29 cellular contexts compared by ENCODE assay signal in the genomic region with DNA sequence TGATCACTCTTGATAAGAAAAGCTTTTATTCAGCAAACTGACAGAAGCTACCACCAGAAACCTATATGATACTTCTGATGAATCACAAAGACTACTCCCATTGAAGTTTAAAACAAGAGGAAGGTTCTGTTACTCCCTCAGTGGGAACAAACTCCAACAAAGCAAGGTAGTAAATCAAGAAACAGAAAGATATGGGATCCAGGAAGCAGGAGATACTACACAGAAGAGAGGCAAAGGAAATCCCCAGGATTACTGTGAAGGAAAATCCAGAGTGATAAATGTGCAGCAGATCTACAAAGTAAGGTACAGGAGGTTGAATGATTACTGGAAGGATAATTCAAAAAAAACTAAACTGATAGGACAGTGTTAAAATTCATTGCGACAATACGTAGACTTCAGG.
"Had no signal": no experiment of that assay in that cellular context is flagged by ENCODE, and none has a peak within 500 bp of the region (broad histone marks: within the 10 kb centered on the region; RNA-seq: fewer than 3 reads in every experiment).

No MANE protein-coding gene starts in this region.

- DNase-seq: heart right ventricle; hypothalamus; immature natural killer cell; islet precursor cell; left cardiac atrium; left lung; lower lobe of right lung; mammary epithelial cell; mesenchymal stem cell; naive thymus-derived CD4-positive, alpha-beta T cell; ovary; posterior cingulate gyrus; retina; right cardiac atrium; stimulated activated CD4-positive, alpha-beta T cell treated with anti-CD3 and anti-CD28 coated beads, Interleukin-12 subunit alpha, Interleukin-12 subunit beta, amount 100 ng/mL, for 4 hours; stimulated activated CD4-positive, alpha-beta T cell treated with anti-CD3 and anti-CD28 coated beads, Interleukin-15, amount 100 ng/mL, for 24 hours; stimulated activated CD4-positive, alpha-beta T cell treated with anti-CD3 and anti-CD28 coated beads, Interleukin-2, amount 100 ng/mL, for 24 hours; stimulated activated CD4-positive, alpha-beta T cell treated with anti-CD3 and anti-CD28 coated beads, Interleukin-4, amount 100 ng/mL, for 1 hour; stimulated activated naive B cell treated with anti-CD40 and anti-IgM and Interleukin-4, amounts not matched to agents 10 μg/mL and 1 μg/mL and 100 μg/mL, for 72 hours; stimulated activated naive CD8-positive, alpha-beta T cell treated with anti-CD3 and anti-CD28 coated beads, Interleukin-15, Interleukin-2, amounts not matched to agents 100 U/mL and 50 U/mL, for 24 hours; stomach; testis; thyroid gland; transverse colon; upper lobe of left lung had no signal

- H3K4me3 ChIP-seq: heart right ventricle, left lung, lower lobe of right lung, ovary, prostate gland, skin epidermis, stomach, testis, thyroid gland, transverse colon, upper lobe of left lung had no signal

- ATAC-seq: heart right ventricle; left cardiac atrium; left lung; lower lobe of right lung; naive thymus-derived CD4-positive, alpha-beta T cell; natural killer cell treated with Interleukin-12 subunit alpha and Interleukin-12 subunit beta and Interleukin-15 and Interleukin-18, amount 100 ng/mL, for 72 hours; right cardiac atrium; sciatic nerve; stimulated activated naive B cell treated with anti-CD40 and anti-IgM and Interleukin-4, amounts not matched to agents 10 μg/mL and 1 μg/mL and 100 μg/mL, for 72 hours; stimulated activated naive CD8-positive, alpha-beta T cell treated with anti-CD3 and anti-CD28 coated beads, Interleukin-15, Interleukin-2, amounts not matched to agents 100 U/mL and 50 U/mL, for 24 hours had no signal

- H3K27me3 Mint-ChIP-seq: natural killer cell treated with Interleukin-12 subunit alpha and Interleukin-12 subunit beta and Interleukin-15 and Interleukin-18, amount 100 ng/mL, for 72 hours; stimulated activated naive B cell treated with anti-CD40 and anti-IgM and Interleukin-4, amounts not matched to agents 10 μg/mL and 1 μg/mL and 100 μg/mL, for 72 hours had no signal

- H3K4me1 ChIP-seq: left lung, lower lobe of right lung, prostate gland, stomach, testis, transverse colon, upper lobe of left lung had no signal

- H3K36me3 ChIP-seq: heart right ventricle, left lung, lower lobe of right lung, ovary, prostate gland, stomach, thyroid gland, transverse colon, upper lobe of left lung had no signal

- H3K27ac Mint-ChIP-seq: immature natural killer cell; naive thymus-derived CD4-positive, alpha-beta T cell; natural killer cell treated with Interleukin-12 subunit alpha and Interleukin-12 subunit beta and Interleukin-15 and Interleukin-18, amount 100 ng/mL, for 72 hours; stimulated activated naive B cell treated with anti-CD40 and anti-IgM and Interleukin-4, amounts not matched to agents 10 μg/mL and 1 μg/mL and 100 μg/mL, for 72 hours had no signal

- H3K27ac ChIP-seq: heart right ventricle, left lung, lower lobe of right lung, ovary, prostate gland, skin epidermis, stomach, testis, thyroid gland, transverse colon, upper lobe of left lung had no signal

- H3K4me3 Mint-ChIP-seq: immature natural killer cell; naive thymus-derived CD4-positive, alpha-beta T cell; natural killer cell treated with Interleukin-12 subunit alpha and Interleukin-12 subunit beta and Interleukin-15 and Interleukin-18, amount 100 ng/mL, for 72 hours; stimulated activated naive B cell treated with anti-CD40 and anti-IgM and Interleukin-4, amounts not matched to agents 10 μg/mL and 1 μg/mL and 100 μg/mL, for 72 hours had no signal

- H3K4me1 Mint-ChIP-seq: immature natural killer cell; naive thymus-derived CD4-positive, alpha-beta T cell; stimulated activated naive B cell treated with anti-CD40 and anti-IgM and Interleukin-4, amounts not matched to agents 10 μg/mL and 1 μg/mL and 100 μg/mL, for 72 hours had no signal

- H3K36me3 Mint-ChIP-seq: naive thymus-derived CD4-positive, alpha-beta T cell; natural killer cell treated with Interleukin-12 subunit alpha and Interleukin-12 subunit beta and Interleukin-15 and Interleukin-18, amount 100 ng/mL, for 72 hours; stimulated activated naive B cell treated with anti-CD40 and anti-IgM and Interleukin-4, amounts not matched to agents 10 μg/mL and 1 μg/mL and 100 μg/mL, for 72 hours had no signal

- H3K9me3 ChIP-seq: lower lobe of right lung, ovary, prostate gland, testis, thyroid gland, upper lobe of left lung had no signal
